ENCODE assay signal across 21 cellular contexts in genomic region chr2:235923859-235924674, GRCh38.
DNase-seq lines count a peak whose midpoint lies in the region; ATAC-seq, FAIRE-seq and TF ChIP-seq lines count a peak whose summit lies in the region.
"Had no signal": no experiment of that assay in that cellular context is flagged by ENCODE, and none has a peak within 500 bp of the region (broad histone marks: within the 10 kb centered on the region; RNA-seq: fewer than 3 reads in every experiment).

No MANE protein-coding gene starts in this region.

- POLR2A ChIA-PET in HepG2 (lab: Yijun Ruan, JAX), result no interaction called here

- no peaks in the 10 kb centered on the region for H3K27me3 ChIP-seq in HepG2 (ENCODE audit: control insufficient read depth in 1 of 2, insufficient read depth in 2 of 2, low read length in 2 of 2)
- no peaks in the 10 kb centered on the region for H3K27me3 ChIP-seq in right lobe of liver
- H3K27me3 ChIP-seq in dorsolateral prefrontal cortex, result no peaks in the 10 kb centered on the region
- H3K27me3 ChIP-seq: BLaER1 treated with 17β-estradiol and CSF1 and Interleukin-3, amounts not matched to agents 10 nM and 100 nM had no signal

- ATAC-seq in HepG2, result peak; percentile 31
- ATAC-seq in right lobe of liver, result no peak
- ATAC-seq in stimulated activated effector memory CD8-positive, alpha-beta T cell treated with anti-CD3 and anti-CD28 coated beads, Interleukin-12 subunit alpha, Interleukin-12 subunit beta, amount 100 ng/mL, for 72 hours, result peak; percentile 47
- ATAC-seq: A549; CD8-positive, alpha-beta T cell had no signal

- H3K36me3 ChIP-seq in HepG2 (replicated peaks in 1 of 2; ENCODE audit: control insufficient read depth in 1 of 2, insufficient read depth in 2 of 2, low read length in 2 of 2) (peaks cover 0 to 3% of the 10 kb centered on the region in 2 experiments; a peak in 1 of 5 replicates), right lobe of liver (no peaks in the 10 kb centered on the region)

- TF ChIP-seq EP300 in HepG2 (IDR thresholded peaks at IDR 0.05; ENCODE audit: low read depth in 2 of 2, low read length in 2 of 2), result no peak
- TF ChIP-seq EP300 in HepG2 (CRISPR knock-in tag; IDR thresholded peaks at IDR 0.05; ENCODE audit: borderline replicate concordance), result no peak

- TF ChIP-seq CTCF in HepG2 (CRISPR knock-in tag; IDR thresholded peaks at IDR 0.05) (no peak), right lobe of liver (IDR thresholded peaks at IDR 0.05) (no peak), dorsolateral prefrontal cortex (IDR thresholded peaks at IDR 0.05 in 54 of 56, conservative IDR thresholded peaks at IDR 0.05 in 2 of 56; ENCODE audit: low read depth in 1 of 56, partially characterized antibody in 56 of 56) (no peak)

- no peak overlapping the region for H3K4me3 Mint-ChIP-seq in stimulated activated effector memory CD8-positive, alpha-beta T cell treated with anti-CD3 and anti-CD28 coated beads, Interleukin-12 subunit alpha, Interleukin-12 subunit beta, amount 100 ng/mL, for 72 hours
- H3K4me3 Mint-ChIP-seq: B cell; CD4-positive, alpha-beta T cell; CD8-positive, alpha-beta T cell had no signal

- H3K4me1 Mint-ChIP-seq in stimulated activated effector memory CD8-positive, alpha-beta T cell treated with anti-CD3 and anti-CD28 coated beads, Interleukin-12 subunit alpha, Interleukin-12 subunit beta, amount 100 ng/mL, for 72 hours, result peaks cover 6% of the 10 kb centered on the region
- H3K4me1 Mint-ChIP-seq: B cell had no signal

- H3K4me3 ChIP-seq in HepG2 (replicated peaks in 1 of 3; ENCODE audit: insufficient read depth in 1 of 3, low read depth in 2 of 3, low read length in 3 of 3) (no peak overlapping the region), right lobe of liver (no peak overlapping the region), dorsolateral prefrontal cortex (no peak overlapping the region)
- H3K4me3 ChIP-seq: A549; BLaER1 treated with 17β-estradiol and CSF1 and Interleukin-3, amounts not matched to agents 10 nM and 100 nM had no signal

- WGBS in HepG2 (ENCODE audit: low lambda C conversion rate), result 44% methylated on average over 12 of the region's 14 CpGs
- WGBS in right lobe of liver (ENCODE audit: insufficient coverage, low coverage, low lambda C conversion rate, missing lambda C conversion rate), result 81% methylated on average over 10 of the region's 14 CpGs

- H3K4me1 ChIP-seq in HepG2 (ENCODE audit: insufficient read depth, low read length), result peaks cover 57% of the 10 kb centered on the region
- no peaks in the 10 kb centered on the region for H3K4me1 ChIP-seq in right lobe of liver
- H3K4me1 ChIP-seq: A549; BLaER1 treated with 17β-estradiol and CSF1 and Interleukin-3, amounts not matched to agents 10 nM and 100 nM; Caco-2 had no signal

- H3K27ac Mint-ChIP-seq in stimulated activated effector memory CD8-positive, alpha-beta T cell treated with anti-CD3 and anti-CD28 coated beads, Interleukin-12 subunit alpha, Interleukin-12 subunit beta, amount 100 ng/mL, for 72 hours, result no peak overlapping the region
- H3K27ac Mint-ChIP-seq: B cell; CD4-positive, alpha-beta T cell; CD8-positive, alpha-beta T cell had no signal

- no peak for TF ChIP-seq POLR2A in HepG2 (IDR thresholded peaks at IDR 0.05; ENCODE audit: insufficient read depth in 1 of 2, low read depth in 2 of 2, low read length in 2 of 2)
- TF ChIP-seq POLR2A in right lobe of liver (IDR thresholded peaks at IDR 0.05), result no peak

- H3K9me3 ChIP-seq in HepG2 (ENCODE audit: low read length), result no peaks in the 10 kb centered on the region
- H3K9me3 ChIP-seq in right lobe of liver, result no peaks in the 10 kb centered on the region
- H3K9me3 ChIP-seq: A549; BLaER1 treated with 17β-estradiol and CSF1 and Interleukin-3, amounts not matched to agents 10 nM and 100 nM; Caco-2 had no signal

- intact Hi-C loops in HepG2 (cut with micrococcal nuclease; ENCODE audit: unreplicated experiment), result loop anchor here (5.0 kb wide), 1 partner anchor 37 kb away; no protein-coding TSS in a partner anchor
- intact Hi-C loops in right lobe of liver (cut with DNase I), result no loop called here
- intact Hi-C loops in dorsolateral prefrontal cortex (cut with DNase I), result loop anchor here in 1 of 2 donors (5.0 kb wide), 1 partner anchor 152 kb away; no protein-coding TSS in a partner anchor

- no peaks in the 10 kb centered on the region for H3K79me2 ChIP-seq in HepG2 (ENCODE audit: insufficient read depth, low read length)

- BruUV-seq in HepG2 (replicated peaks; lab: Mats Ljungman, UMichigan), result no TSS peak

- no peak overlapping the region for H2AFZ ChIP-seq in HepG2 (ENCODE audit: low read length)

- DNase-seq in HepG2 (ENCODE audit: low spot score), result peak; percentile 42
- no peak for DNase-seq in right lobe of liver
- DNase-seq in stimulated activated effector memory CD8-positive, alpha-beta T cell treated with anti-CD3 and anti-CD28 coated beads, Interleukin-12 subunit alpha, Interleukin-12 subunit beta, amount 100 ng/mL, for 72 hours (ENCODE audit: low spot score in 2 of 2), result no peak
- no peak for DNase-seq in dorsolateral prefrontal cortex
- DNase-seq in NCI-H1417 treated with DMSO at 0.1 percent for 48 hours (lab: John Stamatoyannopoulos, UW), result no peak
- DNase-seq: AML-193; Caco-2; Calu3; CD4-positive, alpha-beta T cell; CD8-positive, alpha-beta T cell; DMS79 treated with DMSO at 0.1 percent for 48 hours; GF-D8 had no signal

- CTCF ChIA-PET in HepG2 (lab: Yijun Ruan, JAX; ENCODE audit: low intra/inter-chr PET ratio, low total read pairs), result no interaction called here

- no peaks in the 10 kb centered on the region for H4K20me1 ChIP-seq in HepG2 (ENCODE audit: insufficient read depth, low read length)
- H4K20me1 ChIP-seq: BLaER1 treated with 17β-estradiol and CSF1 and Interleukin-3, amounts not matched to agents 10 nM and 100 nM had no signal

- no peaks in the 10 kb centered on the region for H3K9me3 Mint-ChIP-seq in stimulated activated effector memory CD8-positive, alpha-beta T cell treated with anti-CD3 and anti-CD28 coated beads, Interleukin-12 subunit alpha, Interleukin-12 subunit beta, amount 100 ng/mL, for 72 hours
- H3K9me3 Mint-ChIP-seq: CD4-positive, alpha-beta T cell; CD8-positive, alpha-beta T cell had no signal

- TF ChIP-seq RAD21 in HepG2 (CRISPR knock-in tag; IDR thresholded peaks at IDR 0.05), result no peak

- H3K4me2 ChIP-seq in HepG2 (ENCODE audit: low read depth, low read length), result peak overlapping the region; percentile 60
- H3K4me2 ChIP-seq: A549; BLaER1 treated with 17β-estradiol and CSF1 and Interleukin-3, amounts not matched to agents 10 nM and 100 nM had no signal

- H3K27ac ChIP-seq in HepG2 (ENCODE audit: extremely low read length, insufficient read depth, low read length) (peak overlapping the region; percentile 62), right lobe of liver (no peak overlapping the region), dorsolateral prefrontal cortex (peak overlapping the region in 2 of 59 donors; percentile 14)
- H3K27ac ChIP-seq: 22Rv1; A549; BLaER1 treated with 17β-estradiol and CSF1 and Interleukin-3, amounts not matched to agents 10 nM and 100 nM; C4-2B had no signal

- in situ Hi-C loops in HepG2 (cut with HindIII; ENCODE audit: extremely low pct_ligation_motif_present, low pct_unique_long_range_greater_than_20kb), result no loop called here

- H3K9ac ChIP-seq in HepG2 (ENCODE audit: insufficient read depth, low read depth, low read length), result 0 out of 2 replicates have a peak overlapping the region, but pooled peaks have one; percentile 3
- H3K9ac ChIP-seq: BLaER1 treated with 17β-estradiol and CSF1 and Interleukin-3, amounts not matched to agents 10 nM and 100 nM had no signal

- H3K36me3 Mint-ChIP-seq in stimulated activated effector memory CD8-positive, alpha-beta T cell treated with anti-CD3 and anti-CD28 coated beads, Interleukin-12 subunit alpha, Interleukin-12 subunit beta, amount 100 ng/mL, for 72 hours, result no peaks in the 10 kb centered on the region
- H3K36me3 Mint-ChIP-seq: CD8-positive, alpha-beta T cell had no signal

- no peak for FAIRE-seq in HepG2 (lab: Jason Lieb, UNC)
- FAIRE-seq: A549, D721Med, G401.6, GM12891, GM19239 had no signal

TF ChIP-seq in HepG2, 621 proteins besides CTCF, POLR2A, EP300 and RAD21 (continues in another document):
- no peak for TF ChIP-seq HMGXB3 (CRISPR knock-in tag; IDR thresholded peaks at IDR 0.05; ENCODE audit: borderline replicate concordance)
- TF ChIP-seq ASH2L (IDR thresholded peaks at IDR 0.05; ENCODE audit: insufficient read length, low read depth, low read length), result peak; percentile 19

Comparison
In these comparisons a context has a peak if more than half of its experiments do, and no peak if none do; other contexts are left out.
1. ATAC-seq: peak in HepG2 (single experiment) and stimulated activated effector memory CD8-positive, alpha-beta T cell treated with anti-CD3 and anti-CD28 coated beads, Interleukin-12 subunit alpha, Interleukin-12 subunit beta, amount 100 ng/mL, for 72 hours (single experiment); none in right lobe of liver (0 of 4).